30 cellular contexts compared by ENCODE assay signal in the genomic region with DNA sequence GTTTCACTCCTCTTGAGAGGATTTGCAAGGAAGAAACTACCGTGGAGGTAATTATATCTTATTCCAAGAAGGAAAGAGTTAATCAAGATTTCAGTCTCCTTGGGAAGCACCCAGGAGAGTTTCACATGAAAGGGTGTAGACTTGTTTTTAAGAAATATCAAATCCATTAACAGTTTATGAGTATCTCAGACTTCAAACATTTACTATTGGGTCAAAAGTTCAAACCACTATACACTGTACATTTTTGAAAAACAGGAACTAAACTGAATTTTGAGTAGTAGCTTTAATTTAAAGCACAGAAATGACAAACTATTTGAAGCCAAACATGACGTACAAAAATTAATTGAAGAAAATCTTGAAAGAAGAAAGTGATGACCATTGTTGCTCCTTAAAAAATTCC.
A peak's percentile ranks its signal among the peaks of the same experiment; 100 is the strongest.
DNase-seq lines count a peak whose midpoint lies in the region; ATAC-seq and TF ChIP-seq lines count a peak whose summit lies in the region.
"Had no signal": no experiment of that assay in that cellular context is flagged by ENCODE, and none has a peak within 500 bp of the region (broad histone marks: within the 10 kb centered on the region; RNA-seq: fewer than 3 reads in every experiment).

No MANE protein-coding gene starts in this region.

- no peak overlapping the region for H3K27ac ChIP-seq in CD4-positive, CD25-positive, alpha-beta regulatory T cell (ENCODE audit: insufficient read depth, low read length, poor library complexity, severe bottlenecking)
- H3K27ac ChIP-seq in naive thymus-derived CD4-positive, alpha-beta T cell (ENCODE audit: low read depth, low read length): no peak overlapping the region
- H3K27ac ChIP-seq: C4-2B, HL-60, psoas muscle had no signal

- DNase-seq in CD4-positive, CD25-positive, alpha-beta regulatory T cell: no peak
- DNase-seq in HT-29 (ENCODE audit: low spot score) (peak; percentile 10), SKM-1 treated with dmso at 0.1 percent for 144 hours (lab: John Stamatoyannopoulos, UW; ENCODE audit: unreplicated experiment) (peak; percentile 11), inferior parietal cortex (ENCODE audit: extremely low spot score) (no peak), GM13976 (ENCODE audit: low spot score) (no peak)
- no peak for DNase-seq in naive thymus-derived CD4-positive, alpha-beta T cell
- DNase-seq: activated B cell treated with CpG ODN at 0.5 μM for 24 hours; activated naive CD4-positive, alpha-beta T cell treated with anti-CD3 and anti-CD28 coated beads for 36 hours; amniotic stem cell; Calu3; cerebellar nuclear complex; dermis blood vessel endothelial cell; DMS79; endodermal cell; NCI-H1048; NCI-H1694; occipital lobe; PC-3; psoas muscle; stimulated activated CD4-positive, alpha-beta T cell treated with anti-CD3 and anti-CD28 coated beads, Interleukin-15, amount 100 ng/mL, for 24 hours; substantia nigra; trophoblast cell had no signal

- in situ Hi-C loops in GM13976 (cut with MboI; ENCODE audit: low sequenced_read_pairs, unreplicated experiment): no loop called here

- intact Hi-C loops in naive thymus-derived CD4-positive, alpha-beta T cell (cut with micrococcal nuclease): no loop called here

- peaks cover 8% of the 10 kb centered on the region for H3K4me1 ChIP-seq in CD4-positive, CD25-positive, alpha-beta regulatory T cell (ENCODE audit: control insufficient read depth, insufficient read depth, low read length, poor library complexity, severe bottlenecking)
- H3K4me1 ChIP-seq in naive thymus-derived CD4-positive, alpha-beta T cell (ENCODE audit: control insufficient read depth in 2 of 2, insufficient read depth in 2 of 2, low read length in 2 of 2): peaks cover 17 to 28% of the 10 kb centered on the region in 2 donors
- H3K4me1 ChIP-seq: psoas muscle had no signal

- H3K27me3 Mint-ChIP-seq in CD4-positive, CD25-positive, alpha-beta regulatory T cell: no peaks in the 10 kb centered on the region
- H3K27me3 Mint-ChIP-seq in naive thymus-derived CD4-positive, alpha-beta T cell: peaks cover 0 to 4% (median 0%) of the 10 kb centered on the region in 5 donors
- H3K27me3 Mint-ChIP-seq: activated B cell treated with CpG ODN at 0.5 μM for 24 hours; stimulated activated memory B cell treated with anti-CD40 and anti-IgM and Interleukin-4, amounts not matched to agents 10 μg/mL and 1 μg/mL and 100 μg/mL, for 72 hours had no signal

- POLR2A ChIA-PET in naive thymus-derived CD4-positive, alpha-beta T cell (lab: Charles Lee): no interaction called here

- no peaks in the 10 kb centered on the region for H3K9me3 Mint-ChIP-seq in CD4-positive, CD25-positive, alpha-beta regulatory T cell
- no peaks in the 10 kb centered on the region for H3K9me3 Mint-ChIP-seq in naive thymus-derived CD4-positive, alpha-beta T cell
- H3K9me3 Mint-ChIP-seq: activated B cell treated with CpG ODN at 0.5 μM for 24 hours; activated naive CD4-positive, alpha-beta T cell treated with anti-CD3 and anti-CD28 coated beads for 36 hours; activated T-helper 1 cell treated with anti-CD3 and anti-CD28 coated beads, Interleukin-12 subunit alpha, Interleukin-12 subunit beta, Interleukin-2, Interleukin-4 antibody, amounts not matched to agents 30 ng/mL and 10 ng/mL and 1 ng/mL, durations not matched to agents 14 hours and 24 hours and 36 hours; brain; endodermal cell; stimulated activated memory B cell treated with anti-CD40 and anti-IgM and Interleukin-4, amounts not matched to agents 10 μg/mL and 1 μg/mL and 100 μg/mL, for 72 hours had no signal

- peaks cover 14 to 50% (median 27%) of the 10 kb centered on the region in 4 donors for H3K4me1 Mint-ChIP-seq in CD4-positive, CD25-positive, alpha-beta regulatory T cell
- peaks cover 28 to 61% (median 48%) of the 10 kb centered on the region in 7 donors for H3K4me1 Mint-ChIP-seq in naive thymus-derived CD4-positive, alpha-beta T cell

- peak overlapping the region; percentile 21 for H3K4me3 ChIP-seq in CD4-positive, CD25-positive, alpha-beta regulatory T cell (ENCODE audit: low read depth, low read length)
- no peak overlapping the region for H3K4me3 ChIP-seq in naive thymus-derived CD4-positive, alpha-beta T cell (ENCODE audit: low read length)
- H3K4me3 ChIP-seq: HAP-1, psoas muscle had no signal

- peaks cover 3% of the 10 kb centered on the region for H3K36me3 Mint-ChIP-seq in CD4-positive, CD25-positive, alpha-beta regulatory T cell
- peaks cover 0 to 12% (median 2%) of the 10 kb centered on the region in 5 donors for H3K36me3 Mint-ChIP-seq in naive thymus-derived CD4-positive, alpha-beta T cell
- H3K36me3 Mint-ChIP-seq: brain had no signal

- ATAC-seq in CD4-positive, CD25-positive, alpha-beta regulatory T cell (ENCODE audit: low read depth in 2 of 2): no peak
- ATAC-seq in naive thymus-derived CD4-positive, alpha-beta T cell: no peak
- ATAC-seq in HG02798 (IDR thresholded peaks at IDR 0.05; ENCODE audit: poor library complexity, unreplicated experiment): no peak
- ATAC-seq: PC-3; psoas muscle; Right ventricle myocardium inferior; stimulated activated memory B cell treated with anti-CD40 and anti-IgM and Interleukin-4, amounts not matched to agents 10 μg/mL and 1 μg/mL and 100 μg/mL, for 72 hours had no signal

- H3K27ac Mint-ChIP-seq in CD4-positive, CD25-positive, alpha-beta regulatory T cell: peak overlapping the region in 2 of 3 donors; percentile 31 to 48
- peak overlapping the region in 8 of 9 donors; percentile 20 to 91 (median 66) for H3K27ac Mint-ChIP-seq in naive thymus-derived CD4-positive, alpha-beta T cell
- H3K27ac Mint-ChIP-seq: activated B cell treated with CpG ODN at 0.5 μM for 24 hours; activated naive CD4-positive, alpha-beta T cell treated with anti-CD3 and anti-CD28 coated beads for 36 hours; activated T-helper 1 cell treated with anti-CD3 and anti-CD28 coated beads, Interleukin-12 subunit alpha, Interleukin-12 subunit beta, Interleukin-2, Interleukin-4 antibody, amounts not matched to agents 30 ng/mL and 10 ng/mL and 1 ng/mL, durations not matched to agents 14 hours and 24 hours and 36 hours; brain; endodermal cell; stimulated activated memory B cell treated with anti-CD40 and anti-IgM and Interleukin-4, amounts not matched to agents 10 μg/mL and 1 μg/mL and 100 μg/mL, for 72 hours had no signal

- no peaks in the 10 kb centered on the region for H3K27me3 ChIP-seq in CD4-positive, CD25-positive, alpha-beta regulatory T cell (ENCODE audit: control insufficient read depth, insufficient read depth, low read length)
- H3K27me3 ChIP-seq in naive thymus-derived CD4-positive, alpha-beta T cell (ENCODE audit: control insufficient read depth in 2 of 2, insufficient read depth in 2 of 2, low read length in 2 of 2): no peaks in the 10 kb centered on the region

- no peaks in the 10 kb centered on the region for H3K9me3 ChIP-seq in CD4-positive, CD25-positive, alpha-beta regulatory T cell (ENCODE audit: control insufficient read depth in 2 of 2, low read length in 2 of 2)
- H3K9me3 ChIP-seq in naive thymus-derived CD4-positive, alpha-beta T cell (ENCODE audit: control insufficient read depth in 2 of 3, low read length in 3 of 3): no peaks in the 10 kb centered on the region
- H3K9me3 ChIP-seq: HAP-1, psoas muscle had no signal

- H3K4me3 Mint-ChIP-seq in CD4-positive, CD25-positive, alpha-beta regulatory T cell: no peak overlapping the region
- H3K4me3 Mint-ChIP-seq in naive thymus-derived CD4-positive, alpha-beta T cell: peak overlapping the region in 5 of 10 donors; percentile 26 to 48 (median 38)
- H3K4me3 Mint-ChIP-seq: activated B cell treated with CpG ODN at 0.5 μM for 24 hours; activated naive CD4-positive, alpha-beta T cell treated with anti-CD3 and anti-CD28 coated beads for 36 hours; activated T-helper 1 cell treated with anti-CD3 and anti-CD28 coated beads, Interleukin-12 subunit alpha, Interleukin-12 subunit beta, Interleukin-2, Interleukin-4 antibody, amounts not matched to agents 30 ng/mL and 10 ng/mL and 1 ng/mL, durations not matched to agents 14 hours and 24 hours and 36 hours; endodermal cell; stimulated activated memory B cell treated with anti-CD40 and anti-IgM and Interleukin-4, amounts not matched to agents 10 μg/mL and 1 μg/mL and 100 μg/mL, for 72 hours had no signal

- CTCF ChIA-PET in naive thymus-derived CD4-positive, alpha-beta T cell (lab: Charles Lee): no interaction called here

- TF ChIP-seq CTCF in GM13976 (IDR thresholded peaks at IDR 0.05; ENCODE audit: borderline replicate concordance, control extremely low read depth, extremely low read depth, insufficient read depth, missing control alignments): no peak

- no peaks in the 10 kb centered on the region for H3K36me3 ChIP-seq in CD4-positive, CD25-positive, alpha-beta regulatory T cell (ENCODE audit: control insufficient read depth, insufficient read depth, low read length)
- H3K36me3 ChIP-seq in naive thymus-derived CD4-positive, alpha-beta T cell (ENCODE audit: control insufficient read depth in 2 of 3, insufficient read depth in 3 of 3, low read length in 3 of 3): no peaks in the 10 kb centered on the region
- H3K36me3 ChIP-seq: HAP-1 had no signal

Comparison
In these comparisons a context has a peak if more than half of its experiments do, and no peak if none do; other contexts are left out.
1. DNase-seq: peak in HT-29 (single experiment) and SKM-1 treated with dmso at 0.1 percent for 144 hours (single experiment); none in CD4-positive, CD25-positive, alpha-beta regulatory T cell (0 of 3), naive thymus-derived CD4-positive, alpha-beta T cell (0 of 9), inferior parietal cortex (single experiment) and GM13976 (single experiment).